13 cellular contexts compared by ENCODE assay signal in the genomic region with DNA sequence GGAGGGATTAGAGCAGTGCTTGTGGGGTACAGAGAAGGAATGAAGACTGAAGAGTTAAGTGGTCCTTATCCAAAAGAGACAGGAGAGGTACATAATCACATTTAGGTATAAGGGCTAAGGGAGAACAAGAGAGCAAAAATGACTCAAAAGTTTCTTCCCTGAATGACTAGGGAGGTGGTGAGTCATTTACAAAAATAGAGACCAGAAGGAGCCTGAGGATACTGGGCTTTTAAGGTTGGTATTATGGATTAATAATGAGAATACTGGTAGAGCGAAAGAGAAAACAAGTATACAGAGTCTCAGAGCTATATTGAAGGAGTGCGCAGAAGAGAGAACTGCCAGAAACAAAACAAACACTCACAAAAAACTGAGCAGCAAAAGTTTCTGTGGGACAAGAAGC.
DNase-seq lines count a peak whose midpoint lies in the region; ATAC-seq lines count a peak whose summit lies in the region.
"Had no signal": no experiment of that assay in that cellular context is flagged by ENCODE, and none has a peak within 500 bp of the region (broad histone marks: within the 10 kb centered on the region; RNA-seq: fewer than 3 reads in every experiment).

No MANE protein-coding gene starts in this region.

- POLR2A ChIA-PET in naive thymus-derived CD4-positive, alpha-beta T cell (lab: Charles Lee): no interaction called here

- no peak overlapping the region for H3K4me3 ChIP-seq in naive thymus-derived CD4-positive, alpha-beta T cell (ENCODE audit: low read length)
- H3K4me3 ChIP-seq: lung, smooth muscle cell had no signal

- H3K4me1 ChIP-seq in naive thymus-derived CD4-positive, alpha-beta T cell (ENCODE audit: control insufficient read depth in 2 of 2, insufficient read depth in 2 of 2, low read length in 2 of 2): no peaks in the 10 kb centered on the region

- H3K9me3 Mint-ChIP-seq in central memory CD8-positive, alpha-beta T cell: no peaks in the 10 kb centered on the region
- H3K9me3 Mint-ChIP-seq in naive thymus-derived CD4-positive, alpha-beta T cell: no peaks in the 10 kb centered on the region
- H3K9me3 Mint-ChIP-seq in immature natural killer cell: no peaks in the 10 kb centered on the region
- H3K9me3 Mint-ChIP-seq: activated B cell treated with CpG ODN at 0.5 μM for 24 hours had no signal

- H3K36me3 ChIP-seq in naive thymus-derived CD4-positive, alpha-beta T cell (ENCODE audit: control insufficient read depth in 2 of 3, insufficient read depth in 3 of 3, low read length in 3 of 3): no peaks in the 10 kb centered on the region

- peak overlapping the region; percentile 54 for H3K27ac Mint-ChIP-seq in central memory CD8-positive, alpha-beta T cell (ENCODE audit: low read depth)
- H3K27ac Mint-ChIP-seq in naive thymus-derived CD4-positive, alpha-beta T cell: no peak overlapping the region
- H3K27ac Mint-ChIP-seq in immature natural killer cell: no peak overlapping the region
- H3K27ac Mint-ChIP-seq: activated B cell treated with CpG ODN at 0.5 μM for 24 hours had no signal

- no peaks in the 10 kb centered on the region for H3K9me3 ChIP-seq in naive thymus-derived CD4-positive, alpha-beta T cell (ENCODE audit: control insufficient read depth in 2 of 3, low read length in 3 of 3)

- H3K4me1 Mint-ChIP-seq in central memory CD8-positive, alpha-beta T cell: no peaks in the 10 kb centered on the region
- peaks cover 0 to 4% (median 0%) of the 10 kb centered on the region in 7 donors for H3K4me1 Mint-ChIP-seq in naive thymus-derived CD4-positive, alpha-beta T cell
- no peaks in the 10 kb centered on the region for H3K4me1 Mint-ChIP-seq in immature natural killer cell
- H3K4me1 Mint-ChIP-seq: activated B cell treated with CpG ODN at 0.5 μM for 24 hours had no signal

- H3K4me3 Mint-ChIP-seq in central memory CD8-positive, alpha-beta T cell: no peak overlapping the region
- no peak overlapping the region for H3K4me3 Mint-ChIP-seq in naive thymus-derived CD4-positive, alpha-beta T cell
- H3K4me3 Mint-ChIP-seq in immature natural killer cell: no peak overlapping the region
- H3K4me3 Mint-ChIP-seq: activated B cell treated with CpG ODN at 0.5 μM for 24 hours had no signal

- no peak for DNase-seq in central memory CD8-positive, alpha-beta T cell (ENCODE audit: low spot score in 2 of 2)
- DNase-seq in DMS79 (lab: John Stamatoyannopoulos, UW) (no peak), SHP77 treated with DMSO at 0.1 percent for 48 hours (lab: John Stamatoyannopoulos, UW) (no peak), immature natural killer cell (no peak)
- DNase-seq in naive thymus-derived CD4-positive, alpha-beta T cell: no peak
- DNase-seq: activated B cell treated with CpG ODN at 0.5 μM for 24 hours, NCI-H1105 had no signal

- H3K27me3 Mint-ChIP-seq in central memory CD8-positive, alpha-beta T cell: no peaks in the 10 kb centered on the region
- peaks cover 0 to 3% (median 0%) of the 10 kb centered on the region in 5 donors for H3K27me3 Mint-ChIP-seq in naive thymus-derived CD4-positive, alpha-beta T cell
- H3K27me3 Mint-ChIP-seq in immature natural killer cell (ENCODE audit: low read depth in 3 of 3): no peaks in the 10 kb centered on the region
- H3K27me3 Mint-ChIP-seq: activated B cell treated with CpG ODN at 0.5 μM for 24 hours had no signal

- H3K27ac ChIP-seq in naive thymus-derived CD4-positive, alpha-beta T cell (ENCODE audit: low read depth, low read length): no peak overlapping the region

- no peaks in the 10 kb centered on the region for H3K27me3 ChIP-seq in naive thymus-derived CD4-positive, alpha-beta T cell (ENCODE audit: control insufficient read depth in 2 of 2, insufficient read depth in 2 of 2, low read length in 2 of 2)

- peak; percentile 85 for ATAC-seq in GM18511 (IDR thresholded peaks at IDR 0.05; ENCODE audit: unreplicated experiment)
- ATAC-seq in GM19468 (IDR thresholded peaks at IDR 0.05; ENCODE audit: extremely low read depth, unreplicated experiment): peak; percentile 33
- peak; percentile 95 for ATAC-seq in HG03045 (IDR thresholded peaks at IDR 0.05; ENCODE audit: unreplicated experiment)
- ATAC-seq in central memory CD8-positive, alpha-beta T cell (replicated peaks; ENCODE audit: extremely low read depth, poor library complexity, severe bottlenecking): no peak
- no peak for ATAC-seq in naive thymus-derived CD4-positive, alpha-beta T cell
- ATAC-seq: HCT116 had no signal

- CTCF ChIA-PET in naive thymus-derived CD4-positive, alpha-beta T cell (lab: Charles Lee): no interaction called here

- peaks cover 3% of the 10 kb centered on the region for H3K36me3 Mint-ChIP-seq in central memory CD8-positive, alpha-beta T cell (ENCODE audit: insufficient read depth)
- H3K36me3 Mint-ChIP-seq in naive thymus-derived CD4-positive, alpha-beta T cell: peaks cover 0 to 25% (median 8%) of the 10 kb centered on the region in 5 donors
- peaks cover 0 to 18% (median 11%) of the 10 kb centered on the region in 3 donors for H3K36me3 Mint-ChIP-seq in immature natural killer cell

- intact Hi-C loops in naive thymus-derived CD4-positive, alpha-beta T cell (cut with micrococcal nuclease): no loop called here

Comparison
In these comparisons a context has a peak if more than half of its experiments do, and no peak if none do; other contexts are left out.
1. ATAC-seq: peak in GM18511 (single experiment), GM19468 (single experiment) and HG03045 (single experiment); none in central memory CD8-positive, alpha-beta T cell (single experiment) and naive thymus-derived CD4-positive, alpha-beta T cell (single experiment).